8 cellular contexts compared by ENCODE assay signal in genomic region chr12:53179694-53180269, GRCh38. TPM values are rescaled to one million over a fixed set of nuclear protein-coding genes. Genes with fewer than 3 reads are reported as not detected.
DNase-seq lines count a peak whose midpoint lies in the region; ATAC-seq, FAIRE-seq and TF ChIP-seq lines count a peak whose summit lies in the region.

No MANE protein-coding gene starts in this region.

- H3K9me3 Mint-ChIP-seq in activated T-cell treated with anti-CD3 and anti-CD28 coated beads, Interleukin-2, amount 50 U/mL, for 24 hours: no peaks in the 10 kb centered on the region

- intact Hi-C loops in pancreas (cut with DNase I): no loop called here

- H3K9me3 ChIP-seq in T-helper 17 cell (ENCODE audit: control insufficient read depth, low read length, poor library complexity, severe bottlenecking) (no peaks in the 10 kb centered on the region), pancreas (no peaks in the 10 kb centered on the region)

- H3K27me3 ChIP-seq in foreskin keratinocyte (no peaks in the 10 kb centered on the region), pancreas (no peaks in the 10 kb centered on the region)

- ATAC-seq in HG02981 (IDR thresholded peaks at IDR 0.05; ENCODE audit: unreplicated experiment) (peak; percentile 3), T-helper 17 cell (peak; percentile 1), foreskin keratinocyte (peak; percentile 4), pancreas (peak; percentile 12 to 34 (median 23)), GM18870 (IDR thresholded peaks at IDR 0.05; ENCODE audit: unreplicated experiment) (no peak)

- peak overlapping the region; percentile 91 for H3K4me3 Mint-ChIP-seq in activated T-cell treated with anti-CD3 and anti-CD28 coated beads, Interleukin-2, amount 50 U/mL, for 24 hours
- H3K4me3 Mint-ChIP-seq in T-helper 17 cell: peak overlapping the region; percentile 96

- peaks cover 0 to 7% (median 0%) of the 10 kb centered on the region in 3 donors for H3K36me3 ChIP-seq in pancreas

- H3K27ac Mint-ChIP-seq in activated T-cell treated with anti-CD3 and anti-CD28 coated beads, Interleukin-2, amount 50 U/mL, for 24 hours: peak overlapping the region; percentile 98
- H3K27ac Mint-ChIP-seq in T-helper 17 cell: peak overlapping the region; percentile 95

- WGBS in pancreas, 2 donors: 14 to 15% methylated on average over 14 of the region's 14 CpGs

- H3K36me3 Mint-ChIP-seq in activated T-cell treated with anti-CD3 and anti-CD28 coated beads, Interleukin-2, amount 50 U/mL, for 24 hours (ENCODE audit: low read depth): peaks cover 43% of the 10 kb centered on the region
- H3K36me3 Mint-ChIP-seq in T-helper 17 cell (ENCODE audit: low read depth): peaks cover 4% of the 10 kb centered on the region

- TF ChIP-seq CTCF in foreskin keratinocyte (conservative IDR thresholded peaks at IDR 0.05): no peak
- TF ChIP-seq CTCF in pancreas (IDR thresholded peaks at IDR 0.05): no peak

- peak overlapping the region; percentile 61 to 75 (median 68) for H3K4me3 ChIP-seq in pancreas

- no peak for FAIRE-seq in pancreas (lab: Jason Lieb, UNC)

- H3K27ac ChIP-seq in foreskin keratinocyte (peak overlapping the region; percentile 54), pancreas (peak overlapping the region; percentile 73 to 94 (median 89))

- no peak for DNase-seq in activated T-cell treated with anti-CD3 and anti-CD28 coated beads, Interleukin-2, amount 50 U/mL, for 24 hours
- no peak for DNase-seq in activated T-cell treated with anti-CD3 and anti-CD28 coated beads, Interleukin-2, amount 50 U/mL, for 1 hour
- DNase-seq in T-helper 17 cell: no peak
- peak in 1 of 2 donors; percentile 39 for DNase-seq in foreskin keratinocyte
- no peak for DNase-seq in pancreas
- no peak for DNase-seq in COR-L47 (lab: John Stamatoyannopoulos, UW)

- no peaks in the 10 kb centered on the region for H3K27me3 Mint-ChIP-seq in activated T-cell treated with anti-CD3 and anti-CD28 coated beads, Interleukin-2, amount 50 U/mL, for 24 hours
- H3K27me3 Mint-ChIP-seq in T-helper 17 cell: no peaks in the 10 kb centered on the region

- peaks cover 55% of the 10 kb centered on the region for H3K4me1 Mint-ChIP-seq in activated T-cell treated with anti-CD3 and anti-CD28 coated beads, Interleukin-2, amount 50 U/mL, for 24 hours (ENCODE audit: low read depth)
- peaks cover 45% of the 10 kb centered on the region for H3K4me1 Mint-ChIP-seq in T-helper 17 cell

- peaks cover 9% of the 10 kb centered on the region for H3K4me1 ChIP-seq in foreskin keratinocyte
- peaks cover 14 to 31% (median 29%) of the 10 kb centered on the region in 3 donors for H3K4me1 ChIP-seq in pancreas

RNA-seq across cellular contexts. Expression of gene ZNF740, which starts 0.7 kb away (rescaled TPM):
- total RNA-seq in T-helper 17 cell (10 to 100 TPM; 24.3 to 34.6 TPM), foreskin keratinocyte (11.0 and 11.7 TPM in 2 replicates), pancreas (10 to 100 TPM; 13.3 to 33.1 (median 19.8) TPM)
- polyA plus RNA-seq in foreskin keratinocyte (3.7 and 4.6 TPM in 2 replicates), pancreas (1 to 10 TPM; 5.2 to 7.6 TPM)

RNA-seq across cellular contexts. Expression of gene CSAD, which starts 0.9 kb away (rescaled TPM):
- total RNA-seq in T-helper 17 cell (10 to 100 TPM; 57.2 to 61.0 TPM), foreskin keratinocyte (4.1 and 4.4 TPM in 2 replicates), pancreas (10 to 100 TPM; 10.1 to 28.4 (median 16.1) TPM)
- polyA plus RNA-seq in foreskin keratinocyte (3.0 and 3.1 TPM in 2 replicates), pancreas (10 to 100 TPM; 78.5 to 83.2 TPM)

RNA-seq across cellular contexts. Expression of gene ITGB7, which starts 27.3 kb away (rescaled TPM):
- 100 to 1,000 TPM; 306 to 367 TPM for total RNA-seq in T-helper 17 cell
- total RNA-seq in foreskin keratinocyte: 0.14 and 0.32 TPM in 2 replicates
- 0.15 and 0.17 TPM in 2 replicates for polyA plus RNA-seq in foreskin keratinocyte
- 1 to 10 TPM; 1.1 to 1.7 (median 1.4) TPM for total RNA-seq in pancreas
- polyA plus RNA-seq in pancreas: 1 to 10 TPM; 1.6 to 1.8 TPM

RNA-seq across cellular contexts. Expression of gene RARG, which starts 52.2 kb away (rescaled TPM):
- total RNA-seq in T-helper 17 cell: 10 to 100 TPM; 57.6 to 57.8 TPM
- total RNA-seq in foreskin keratinocyte: 32.8 and 33.3 TPM in 2 replicates
- polyA plus RNA-seq in foreskin keratinocyte: 26.3 and 29.2 TPM in 2 replicates
- total RNA-seq in pancreas: 10 to 100 TPM in 2 of 6 donors, 1 to 10 TPM in 4; 4.4 to 18.7 (median 7.4) TPM
- 10 to 100 TPM; 10.3 to 11.7 TPM for polyA plus RNA-seq in pancreas

Comparison
In these comparisons a context has a peak if more than half of its experiments do, and no peak if none do; other contexts are left out.
1. RNA of gene ITGB7, which starts 27.3 kb away (total RNA-seq): 306 to 367 TPM in T-helper 17 cell; 1.1 to 1.7 TPM in pancreas and 0.14 to 0.32 TPM in foreskin keratinocyte; every median in the first group is over 100 times any median in the second.